In genomic region chr10:49941447-49942338, GRCh38 we compare ENCODE assay signal across 1 cellular context.
TF ChIP-seq lines count a peak whose summit lies in the region.

Gene PARG, minus strand, starts transcription at chr10:49942027. Its CDS starts 302 bp downstream, at chr10:49941725.
Gene TIMM23B, plus strand, starts transcription at chr10:49942053. Its CDS starts 142 bp downstream, at chr10:49942195.

TF ChIP-seq in GM12878, 131 proteins besides CTCF, POLR2A, EP300 and RAD21 (continued from another document):
- peak in 1 of 2 experiments; percentile 51; a peak in 2 of 4 replicates for TF ChIP-seq BHLHE40 (IDR thresholded peaks at IDR 0.05; ENCODE audit: borderline replicate concordance in 1 of 2, low read depth in 2 of 2, low read length in 1 of 2)
- TF ChIP-seq RB1 (IDR thresholded peaks at IDR 0.05; ENCODE audit: borderline replicate concordance), result 0 out of 2 replicates have a peak, but pooled peaks have one; percentile 65
- TF ChIP-seq IKZF2 (IDR thresholded peaks at IDR 0.05), result peak; percentile 35 to 52; a peak in 2 of 4 replicates
- TF ChIP-seq SPI1 (IDR thresholded peaks at IDR 0.05; ENCODE audit: borderline replicate concordance, insufficient read depth, low read depth, low read length), result peak; percentile 56
- TF ChIP-seq PKNOX1 (IDR thresholded peaks at IDR 0.05), result peak; percentile 11; the same call in 1 of the 2 replicates
- TF ChIP-seq NR2C1 (IDR thresholded peaks at IDR 0.05), result peak; percentile 45
- TF ChIP-seq MXI1 (IDR thresholded peaks at IDR 0.05; ENCODE audit: low read depth, low read length), result peak; percentile 83
- TF ChIP-seq EED (IDR thresholded peaks at IDR 0.05; ENCODE audit: low read depth), result peak; percentile 31; the same call in 1 of the 2 replicates
- peak; percentile 43; the same call in 1 of the 2 replicates for TF ChIP-seq HCFC1 (IDR thresholded peaks at IDR 0.05; ENCODE audit: low read length)
- TF ChIP-seq PML (IDR thresholded peaks at IDR 0.05; ENCODE audit: low read length), result peak; percentile 64; the same call in 1 of the 2 replicates
- TF ChIP-seq IKZF1 (conservative IDR thresholded peaks at IDR 0.05), result peak; percentile 58
- peak; percentile 47 for TF ChIP-seq CREB1 (IDR thresholded peaks at IDR 0.05; ENCODE audit: low read depth)
- TF ChIP-seq ETV6 (conservative IDR thresholded peaks at IDR 0.05 in 1 of 2, IDR thresholded peaks at IDR 0.05 in 1 of 2; ENCODE audit: borderline replicate concordance in 1 of 2, low read depth in 1 of 2), result peak in 1 of 2 experiments; percentile 76; a peak in 2 of 4 replicates
- peak; percentile 57 for TF ChIP-seq MAX (IDR thresholded peaks at IDR 0.05; ENCODE audit: low read depth, low read length)
- peak; percentile 94 for TF ChIP-seq ZBTB40 (IDR thresholded peaks at IDR 0.05; ENCODE audit: borderline replicate concordance)
- peak; percentile 18 for TF ChIP-seq SIX5 (IDR thresholded peaks at IDR 0.05; ENCODE audit: low read depth, low read length, severe bottlenecking)
- TF ChIP-seq E4F1 (IDR thresholded peaks at IDR 0.05; ENCODE audit: borderline replicate concordance, partially characterized antibody), result peak; percentile 99
- peak; percentile 75; the same call in 1 of the 2 replicates for TF ChIP-seq SIN3A (IDR thresholded peaks at IDR 0.05; ENCODE audit: low read depth, low read length)
- TF ChIP-seq CREM (IDR thresholded peaks at IDR 0.05; ENCODE audit: low read depth), result peak; percentile 65; the same call in 1 of the 2 replicates
- TF ChIP-seq RELA (IDR thresholded peaks at IDR 0.05; ENCODE audit: borderline replicate concordance, partially characterized antibody), result peak; percentile 66
- peak; percentile 79 for TF ChIP-seq POLR2AphosphoS5 (IDR thresholded peaks at IDR 0.05; ENCODE audit: low read length)
- TF ChIP-seq ATF3 (IDR thresholded peaks at IDR 0.05; ENCODE audit: borderline replicate concordance, extremely low read depth, low read depth, low read length), result peak; percentile 73; the same call in 1 of the 2 replicates
- 0 out of 2 replicates have a peak, but pooled peaks have one; percentile 11 for TF ChIP-seq IRF3 (IDR thresholded peaks at IDR 0.05)
- TF ChIP-seq NBN (IDR thresholded peaks at IDR 0.05), result 0 out of 2 replicates have a peak, but pooled peaks have one; percentile 51
- TF ChIP-seq KLF5 (IDR thresholded peaks at IDR 0.05; ENCODE audit: partially characterized antibody), result peak; percentile 18
- TF ChIP-seq EGR1 (IDR thresholded peaks at IDR 0.05; ENCODE audit: borderline replicate concordance in 1 of 2, low read depth in 2 of 2, low read length in 2 of 2), result peak in 1 of 2 experiments; percentile 27; a peak in 1 of 3 replicates
- TF ChIP-seq ELK1 (IDR thresholded peaks at IDR 0.05; ENCODE audit: low read depth, low read length), result peak; percentile 31; the same call in 1 of the 2 replicates
- TF ChIP-seq RELB (IDR thresholded peaks at IDR 0.05; ENCODE audit: low read depth), result peak; percentile 76
- TF ChIP-seq CBFB (IDR thresholded peaks at IDR 0.05; ENCODE audit: low read depth), result peak; percentile 72; the same call in 1 of the 2 replicates
- TF ChIP-seq RUNX3 (IDR thresholded peaks at IDR 0.05; ENCODE audit: low read length), result peak; percentile 48
